3 cellular contexts compared by ENCODE assay signal in genomic region chr3:108538083-108538482, GRCh38.
A peak's percentile ranks its signal among the peaks of the same experiment; 100 is the strongest.
TF ChIP-seq lines count a peak whose summit lies in the region.

No MANE protein-coding gene starts in this region.

TF ChIP-seq in A549, 52 proteins besides CTCF, POLR2A, EP300 and RAD21:
- no peak for TF ChIP-seq PBX3 (IDR thresholded peaks at IDR 0.05)
- TF ChIP-seq JUN (IDR thresholded peaks at IDR 0.05) = no peak
- TF ChIP-seq, protein P1, sequence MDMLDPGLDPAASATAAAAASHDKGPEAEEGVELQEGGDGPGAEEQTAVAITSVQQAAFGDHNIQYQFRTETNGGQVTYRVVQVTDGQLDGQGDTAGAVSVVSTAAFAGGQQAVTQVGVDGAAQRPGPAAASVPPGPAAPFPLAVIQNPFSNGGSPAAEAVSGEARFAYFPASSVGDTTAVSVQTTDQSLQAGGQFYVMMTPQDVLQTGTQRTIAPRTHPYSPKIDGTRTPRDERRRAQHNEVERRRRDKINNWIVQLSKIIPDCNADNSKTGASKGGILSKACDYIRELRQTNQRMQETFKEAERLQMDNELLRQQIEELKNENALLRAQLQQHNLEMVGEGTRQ (IDR thresholded peaks at IDR 0.05) = no peak
- no peak for TF ChIP-seq EHF (CRISPR knock-in tag; IDR thresholded peaks at IDR 0.05)
- no peak for TF ChIP-seq JUNB (IDR thresholded peaks at IDR 0.05)
- TF ChIP-seq CEBPB (IDR thresholded peaks at IDR 0.05) = no peak
- TF ChIP-seq RARB (CRISPR knock-in tag; IDR thresholded peaks at IDR 0.05) = no peak
- no peak for TF ChIP-seq FOSL2 (IDR thresholded peaks at IDR 0.05)
- no peak for TF ChIP-seq FOSL2 (CRISPR knock-in tag; IDR thresholded peaks at IDR 0.05)
- TF ChIP-seq NFE2L2 (conservative IDR thresholded peaks at IDR 0.05; ENCODE audit: low read length) = no peak

TF ChIP-seq in K562, 482 proteins besides CTCF, POLR2A, EP300 and RAD21:
- no peak for TF ChIP-seq YBX1 (IDR thresholded peaks at IDR 0.05)
TF ChIP-seq in K562: peak in this region for 0.

TF ChIP-seq in endothelial cell of umbilical vein, 7 proteins besides CTCF, POLR2A, EP300 and RAD21:
- TF ChIP-seq GATA2 (IDR thresholded peaks at IDR 0.05; ENCODE audit: insufficient read depth, insufficient read length, low read depth, low read length) = peak; percentile 73
- no peak for TF ChIP-seq MYC (IDR thresholded peaks at IDR 0.05; ENCODE audit: low read depth, low read length)
